11 cellular contexts compared by ENCODE assay signal in genomic region chr10:35607475-35608316, GRCh38. TPM values are rescaled to one million over a fixed set of nuclear protein-coding genes. Genes with fewer than 3 reads are reported as not detected.
DNase-seq lines count a peak whose midpoint lies in the region; ATAC-seq and TF ChIP-seq lines count a peak whose summit lies in the region.
"Had no signal": no experiment of that assay in that cellular context is flagged by ENCODE, and none has a peak within 500 bp of the region (broad histone marks: within the 10 kb centered on the region; RNA-seq: fewer than 3 reads in every experiment).

No MANE protein-coding gene starts in this region.

- no peaks in the 10 kb centered on the region for H3K36me3 Mint-ChIP-seq in activated naive CD8-positive, alpha-beta T cell treated with anti-CD3 and anti-CD28 coated beads, Interleukin-2, amount 50 U/mL, for 24 hours (ENCODE audit: low read depth)

- H3K27me3 ChIP-seq in left lung (peaks cover 12 to 81% of the 10 kb centered on the region in 2 donors), tibial artery (peaks cover 0 to 40% of the 10 kb centered on the region in 2 donors)

- H3K9me3 ChIP-seq in left lung (no peaks in the 10 kb centered on the region), tibial artery (no peaks in the 10 kb centered on the region)

- H3K4me1 Mint-ChIP-seq in activated naive CD8-positive, alpha-beta T cell treated with anti-CD3 and anti-CD28 coated beads, Interleukin-2, amount 50 U/mL, for 24 hours: peaks cover 5% of the 10 kb centered on the region

- peaks cover 42% of the 10 kb centered on the region for H3K27me3 Mint-ChIP-seq in activated naive CD8-positive, alpha-beta T cell treated with anti-CD3 and anti-CD28 coated beads, Interleukin-2, amount 50 U/mL, for 24 hours

- DNase-seq in activated gamma-delta T cell (lab: John Stamatoyannopoulos, UW) (peak; percentile 15), activated gamma-delta T cell treated with Interleukin-2 at 50 U/mL for 16 hours (no peak), left lung (peak in 1 of 2 donors; percentile 69), tibial artery (no peak)
- peak; percentile 1 for DNase-seq in activated naive CD8-positive, alpha-beta T cell treated with anti-CD3 and anti-CD28 coated beads, Interleukin-2, amount 50 U/mL, for 24 hours
- no peak for DNase-seq in activated effector memory CD4-positive, alpha-beta T cell treated with anti-CD3 and anti-CD28 coated beads, Interleukin-2, amount 50 U/mL, for 16 hours
- DNase-seq: DND-41; stimulated activated CD4-positive, alpha-beta T cell treated with anti-CD3 and anti-CD28 coated beads, Interleukin-4, amount 100 ng/mL, for 24 hours had no signal

- TF ChIP-seq CTCF in left lung (IDR thresholded peaks at IDR 0.05): no peak
- no peak for TF ChIP-seq CTCF in tibial artery (IDR thresholded peaks at IDR 0.05)

- H3K4me1 ChIP-seq in left lung (peaks cover 8 to 13% of the 10 kb centered on the region in 2 donors), tibial artery (peaks cover 0 to 14% (median 12%) of the 10 kb centered on the region in 4 donors)

- H3K27ac ChIP-seq in left lung (no peak overlapping the region), tibial artery (no peak overlapping the region)

- peaks cover 3% of the 10 kb centered on the region for H3K9me3 Mint-ChIP-seq in activated naive CD8-positive, alpha-beta T cell treated with anti-CD3 and anti-CD28 coated beads, Interleukin-2, amount 50 U/mL, for 24 hours

- peak; percentile 54 for ATAC-seq in activated naive CD8-positive, alpha-beta T cell treated with anti-CD3 and anti-CD28 coated beads, Interleukin-2, amount 50 U/mL, for 24 hours
- ATAC-seq in left lung (peak; percentile 50), HG02981 (IDR thresholded peaks at IDR 0.05; ENCODE audit: unreplicated experiment) (no peak), HG03108 (IDR thresholded peaks at IDR 0.05; ENCODE audit: unreplicated experiment) (no peak)

- no peaks in the 10 kb centered on the region for H3K36me3 ChIP-seq in left lung
- H3K36me3 ChIP-seq in tibial artery: no peaks in the 10 kb centered on the region

- intact Hi-C loops in left lung (cut with DNase I): no loop called here
- intact Hi-C loops in tibial artery (cut with DNase I; ENCODE audit: low total_unique reads): no loop called here

- H3K4me3 ChIP-seq in left lung: peak overlapping the region; percentile 16 to 26
- peak overlapping the region; percentile 41 to 53 for H3K4me3 ChIP-seq in tibial artery

- H3K4me3 Mint-ChIP-seq in activated naive CD8-positive, alpha-beta T cell treated with anti-CD3 and anti-CD28 coated beads, Interleukin-2, amount 50 U/mL, for 24 hours: peak overlapping the region; percentile 67

- no peak overlapping the region for H3K27ac Mint-ChIP-seq in activated naive CD8-positive, alpha-beta T cell treated with anti-CD3 and anti-CD28 coated beads, Interleukin-2, amount 50 U/mL, for 24 hours

RNA-seq across cellular contexts. Expression of gene GJD4, which starts 2.6 kb away (rescaled TPM):
- not detected for total RNA-seq in left lung
- total RNA-seq: RPMI7951 had no signal

RNA-seq across cellular contexts. Expression of gene FZD8, which starts 34.4 kb away (rescaled TPM):
- total RNA-seq in left lung: 10 to 100 TPM; 16.0 to 16.4 TPM

Comparison
In these comparisons a context has a peak if more than half of its experiments do, and no peak if none do; other contexts are left out.
1. DNase-seq: peak in activated gamma-delta T cell (single experiment) and activated naive CD8-positive, alpha-beta T cell treated with anti-CD3 and anti-CD28 coated beads, Interleukin-2, amount 50 U/mL, for 24 hours (single experiment); none in activated gamma-delta T cell treated with Interleukin-2 at 50 U/mL for 16 hours (single experiment), tibial artery (0 of 2) and activated effector memory CD4-positive, alpha-beta T cell treated with anti-CD3 and anti-CD28 coated beads, Interleukin-2, amount 50 U/mL, for 16 hours (single experiment).
2. ATAC-seq: peak in activated naive CD8-positive, alpha-beta T cell treated with anti-CD3 and anti-CD28 coated beads, Interleukin-2, amount 50 U/mL, for 24 hours (single experiment) and left lung (single experiment); none in HG02981 (single experiment) and HG03108 (single experiment).